ENCODE assay signal across 10 cellular contexts in the genomic region with DNA sequence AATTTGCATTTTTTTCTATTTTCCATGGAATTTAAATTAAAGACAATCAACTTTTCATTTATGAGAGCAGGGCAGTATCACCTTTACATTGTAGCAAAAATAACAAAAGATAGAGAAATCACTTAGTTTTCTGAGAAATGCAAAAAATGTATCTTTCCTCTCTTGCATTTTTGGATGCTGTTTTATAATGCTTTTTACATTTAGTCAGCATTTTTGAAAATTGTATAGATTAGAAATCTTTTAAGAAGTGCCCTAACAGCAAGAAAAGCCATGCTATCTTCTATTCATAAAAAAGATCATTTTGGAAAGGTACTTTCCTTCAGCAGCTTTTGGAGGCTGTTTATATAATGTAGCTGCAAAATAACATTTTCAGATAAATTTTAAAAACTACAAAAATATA.
"Had no signal": no experiment of that assay in that cellular context is flagged by ENCODE, and none has a peak within 500 bp of the region (broad histone marks: within the 10 kb centered on the region; RNA-seq: fewer than 3 reads in every experiment).

No MANE protein-coding gene starts in this region.

- H3K9me3 ChIP-seq: HAP-1 had no signal

- ATAC-seq: GM23338, HCT116 had no signal

- DNase-seq: GM23248, GOT3, H7, H9, HCEC 1CT, HFFc6 had no signal

- H3K9ac ChIP-seq: GM23248 had no signal

- H3K4me3 ChIP-seq: GM23248, GM23338, HAP-1 had no signal

- H3K4me1 ChIP-seq: HAP-1 had no signal

- H3K4me2 ChIP-seq: GM23338 had no signal

- H3K27ac ChIP-seq: GM23248 had no signal

- H2AFZ ChIP-seq: GM23248, GM23338 had no signal

- H3K36me3 ChIP-seq: HAP-1 had no signal

- FAIRE-seq: H1 had no signal
